In the genomic region with DNA sequence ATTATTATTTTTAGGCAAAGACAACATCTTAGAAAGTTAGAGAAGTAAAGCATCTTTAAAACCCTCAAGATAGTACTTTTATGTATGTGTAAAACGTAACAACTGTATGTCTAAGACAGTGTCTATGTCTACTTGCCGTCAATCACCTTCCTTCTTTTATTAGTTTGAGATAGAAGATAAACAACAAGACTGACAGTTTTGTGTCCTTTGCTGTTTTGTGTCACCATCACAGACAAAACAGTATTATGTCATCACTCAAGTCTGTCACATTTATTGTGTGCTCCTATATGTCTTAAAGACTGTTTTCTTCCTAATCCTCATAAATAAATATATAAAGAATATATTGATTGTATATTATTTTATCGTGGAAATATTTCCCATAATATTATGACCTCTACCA, we compare ENCODE assay signal across 7 cellular contexts.
"Had no signal": no experiment of that assay in that cellular context is flagged by ENCODE, and none has a peak within 500 bp of the region (broad histone marks: within the 10 kb centered on the region; RNA-seq: fewer than 3 reads in every experiment).

No MANE protein-coding gene starts in this region.

- FAIRE-seq: HTR-8/SVneo, K562 had no signal

- ATAC-seq: K562 had no signal

- H3K4me3 ChIP-seq: K562 had no signal

- H3K27ac ChIP-seq: HL-60, KMS-11 had no signal

- DNase-seq: IMR-90, KBM-7, KG1 had no signal

- H3K9ac ChIP-seq: KMS-11 had no signal

- H3K4me2 ChIP-seq: KMS-11 had no signal
